In genomic region chr3:89851974-89852621, GRCh38 we compare ENCODE assay signal across 11 cellular contexts.
A peak's percentile ranks its signal among the peaks of the same experiment; 100 is the strongest.
DNase-seq lines count a peak whose midpoint lies in the region; ATAC-seq, FAIRE-seq and TF ChIP-seq lines count a peak whose summit lies in the region.
"Had no signal": no experiment of that assay in that cellular context is flagged by ENCODE, and none has a peak within 500 bp of the region (broad histone marks: within the 10 kb centered on the region; RNA-seq: fewer than 3 reads in every experiment).

No MANE protein-coding gene starts in this region.

- WGBS in SK-N-SH (ENCODE audit: low lambda C conversion rate), result 2% methylated on average over 9 of the region's 9 CpGs

- peak; percentile 86 for TF ChIP-seq CTCF in 22Rv1 (IDR thresholded peaks at IDR 0.05)
- TF ChIP-seq CTCF in SK-N-SH (IDR thresholded peaks at IDR 0.05), result peak; percentile 65

- DNase-seq in HK-2 (ENCODE audit: unreplicated experiment) (peak; percentile 42), SK-N-SH (peak; percentile 22), iPS DF 4.7 (ENCODE audit: extremely low read depth, low spot score) (peak; percentile 80), NCI-H510A treated with DMSO at 0.1 percent for 48 hours (lab: John Stamatoyannopoulos, UW) (no peak), frontal cortex (ENCODE audit: low spot score in 2 of 2) (no peak)
- DNase-seq in stimulated activated effector memory CD8-positive, alpha-beta T cell treated with anti-CD3 and anti-CD28 coated beads, Interleukin-12 subunit alpha, Interleukin-12 subunit beta, amount 100 ng/mL, for 72 hours (ENCODE audit: low spot score in 2 of 2), result no peak
- DNase-seq: effector CD4-positive, alpha-beta T cell had no signal

- no peaks in the 10 kb centered on the region for H3K36me3 ChIP-seq in SK-N-SH (replicated peaks in 1 of 2; ENCODE audit: control insufficient read depth in 1 of 2, insufficient read depth in 2 of 2, low read length in 1 of 2)

- no peak for TF ChIP-seq EP300 in SK-N-SH (IDR thresholded peaks at IDR 0.05; ENCODE audit: borderline replicate concordance in 1 of 2, low read depth in 1 of 2, low read length in 1 of 2)

- H3K9me3 ChIP-seq in SK-N-SH, result no peaks in the 10 kb centered on the region

- POLR2A ChIA-PET in SK-N-SH (lab: Yijun Ruan, JAX), result no interaction called here

- no peaks in the 10 kb centered on the region for H3K4me1 Mint-ChIP-seq in stimulated activated effector memory CD8-positive, alpha-beta T cell treated with anti-CD3 and anti-CD28 coated beads, Interleukin-12 subunit alpha, Interleukin-12 subunit beta, amount 100 ng/mL, for 72 hours

- H3K36me3 Mint-ChIP-seq in stimulated activated effector memory CD8-positive, alpha-beta T cell treated with anti-CD3 and anti-CD28 coated beads, Interleukin-12 subunit alpha, Interleukin-12 subunit beta, amount 100 ng/mL, for 72 hours, result no peaks in the 10 kb centered on the region

- TF ChIP-seq RAD21 in SK-N-SH (IDR thresholded peaks at IDR 0.05; ENCODE audit: low read length), result peak; percentile 58

- no peak for ATAC-seq in GM19463 (IDR thresholded peaks at IDR 0.05; ENCODE audit: unreplicated experiment)
- no peak for ATAC-seq in stimulated activated effector memory CD8-positive, alpha-beta T cell treated with anti-CD3 and anti-CD28 coated beads, Interleukin-12 subunit alpha, Interleukin-12 subunit beta, amount 100 ng/mL, for 72 hours

- H2AFZ ChIP-seq in SK-N-SH (ENCODE audit: low read depth), result no peak overlapping the region

- H3K27ac Mint-ChIP-seq in stimulated activated effector memory CD8-positive, alpha-beta T cell treated with anti-CD3 and anti-CD28 coated beads, Interleukin-12 subunit alpha, Interleukin-12 subunit beta, amount 100 ng/mL, for 72 hours, result no peak overlapping the region

- no peaks in the 10 kb centered on the region for H3K9me2 ChIP-seq in SK-N-SH

- CTCF ChIA-PET in SK-N-SH (lab: Yijun Ruan, JAX), result interaction anchor here (0.7 kb wide), 2 partner anchors 9 to 72 kb away, joined by 3 read pairs; no protein-coding TSS in a partner anchor

- peaks cover 13% of the 10 kb centered on the region for H3K9me3 Mint-ChIP-seq in stimulated activated effector memory CD8-positive, alpha-beta T cell treated with anti-CD3 and anti-CD28 coated beads, Interleukin-12 subunit alpha, Interleukin-12 subunit beta, amount 100 ng/mL, for 72 hours

- H3K4me3 ChIP-seq in SK-N-SH (ENCODE audit: low read depth in 2 of 2, low read length in 1 of 2), result peak overlapping the region in 1 of 2 experiments; percentile 41; a peak in 1 of 4 replicates

- H3K9ac ChIP-seq in SK-N-SH, result no peak overlapping the region
- H3K9ac ChIP-seq: KMS-11 had no signal

- no peaks in the 10 kb centered on the region for H3F3A ChIP-seq in SK-N-SH (replicated peaks; ENCODE audit: insufficient read depth)

- no peak for FAIRE-seq in frontal cortex (lab: Jason Lieb, UNC)
- FAIRE-seq: G401.6 had no signal

- H3K79me2 ChIP-seq in SK-N-SH (ENCODE audit: insufficient read depth), result no peaks in the 10 kb centered on the region

- H3K27ac ChIP-seq in 22Rv1 (peak overlapping the region; percentile 81), SK-N-SH (ENCODE audit: low read depth in 2 of 2, low read length in 1 of 2) (no peak overlapping the region)
- H3K27ac ChIP-seq: KMS-11 had no signal

- no peaks in the 10 kb centered on the region for H3K4me1 ChIP-seq in SK-N-SH (ENCODE audit: control insufficient read depth in 1 of 2, insufficient read depth in 2 of 2, low read depth in 1 of 2, low read length in 1 of 2)

- no peaks in the 10 kb centered on the region for H3K27me3 ChIP-seq in SK-N-SH (ENCODE audit: insufficient read depth)

- no peak overlapping the region for H3K4me3 Mint-ChIP-seq in stimulated activated effector memory CD8-positive, alpha-beta T cell treated with anti-CD3 and anti-CD28 coated beads, Interleukin-12 subunit alpha, Interleukin-12 subunit beta, amount 100 ng/mL, for 72 hours

- no peaks in the 10 kb centered on the region for H4K20me1 ChIP-seq in SK-N-SH (ENCODE audit: insufficient read depth)

- no peak overlapping the region for H3K4me2 ChIP-seq in SK-N-SH
- H3K4me2 ChIP-seq: KMS-11 had no signal

TF ChIP-seq in SK-N-SH, 30 proteins besides CTCF, POLR2A, EP300 and RAD21:
- TF ChIP-seq FOXM1 (IDR thresholded peaks at IDR 0.05; ENCODE audit: low read depth) (no peak), SMC3 (IDR thresholded peaks at IDR 0.05; ENCODE audit: low read depth, low read length) (peak; percentile 38)
TF ChIP-seq in SK-N-SH: peak in this region for 1.

Comparison
In these comparisons a context has a peak if more than half of its experiments do, and no peak if none do; other contexts are left out.
1. DNase-seq: peak in HK-2 (single experiment), SK-N-SH (single experiment) and iPS DF 4.7 (single experiment); none in NCI-H510A treated with DMSO at 0.1 percent for 48 hours (single experiment), stimulated activated effector memory CD8-positive, alpha-beta T cell treated with anti-CD3 and anti-CD28 coated beads, Interleukin-12 subunit alpha, Interleukin-12 subunit beta, amount 100 ng/mL, for 72 hours (0 of 2) and frontal cortex (0 of 2).